In the genomic region with DNA sequence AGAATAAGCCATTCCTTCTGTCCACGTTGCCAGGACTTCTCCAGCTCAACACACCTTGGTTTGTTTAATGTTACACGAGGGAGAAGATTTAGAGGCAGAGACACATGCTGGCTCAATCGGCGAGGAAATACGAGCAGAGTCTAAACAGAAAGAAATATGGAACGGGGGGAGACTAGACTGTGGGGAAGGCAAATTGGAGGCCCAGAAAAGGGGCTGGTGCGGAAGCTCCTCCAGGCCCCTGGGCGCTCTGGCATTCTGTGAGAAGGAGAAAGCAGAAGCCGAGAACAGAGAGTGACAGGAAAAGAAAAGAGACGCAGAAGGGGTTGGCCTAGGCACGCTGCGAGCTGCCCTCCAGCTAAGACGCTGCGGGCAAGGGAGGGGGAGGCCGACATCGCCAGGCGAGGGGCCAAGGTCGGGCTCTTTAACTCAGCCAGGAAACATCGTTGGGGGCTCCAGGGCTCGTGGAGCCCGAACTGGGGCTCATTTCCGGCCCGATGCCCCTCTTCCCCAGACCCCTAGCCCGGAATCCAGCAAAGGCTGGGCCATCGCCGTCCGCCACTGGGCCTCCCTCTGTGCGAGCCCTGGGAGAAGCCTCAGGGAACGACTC, we compare ENCODE assay signal across 8 cellular contexts. TPM values are rescaled to one million over a fixed set of nuclear protein-coding genes. Genes with fewer than 3 reads are reported as not detected.
A peak's percentile ranks its signal among the peaks of the same experiment; 100 is the strongest.
DNase-seq lines count a peak whose midpoint lies in the region; ATAC-seq, FAIRE-seq and TF ChIP-seq lines count a peak whose summit lies in the region.

No MANE protein-coding gene starts in this region.

- H3K4me1 ChIP-seq in OCI-LY3 (ENCODE audit: low read length) = peaks cover 18% of the 10 kb centered on the region
- H3K4me1 ChIP-seq in endothelial cell of umbilical vein (ENCODE audit: control insufficient read depth, extremely low read depth, insufficient read depth, low read length) = peaks cover 19% of the 10 kb centered on the region

- H3K27ac ChIP-seq in OCI-LY3 (ENCODE audit: low read length) (peak overlapping the region; percentile 91), endothelial cell of umbilical vein (ENCODE audit: insufficient read depth, low read depth, low read length) (no peak overlapping the region), neural cell (ENCODE audit: low read length) (no peak overlapping the region)

- TF ChIP-seq POLR2A in endothelial cell of umbilical vein (IDR thresholded peaks at IDR 0.05; ENCODE audit: low read depth, low read length) = no peak

- FAIRE-seq in endothelial cell of umbilical vein (lab: Jason Lieb, UNC) = peak; percentile 38

- BruUV-seq in endothelial cell of umbilical vein (replicated peaks; lab: Mats Ljungman, UMichigan) = no TSS peak

- H4K20me1 ChIP-seq in OCI-LY3 (ENCODE audit: insufficient read depth, low read length) (no peaks in the 10 kb centered on the region), endothelial cell of umbilical vein (replicated peaks; ENCODE audit: control insufficient read depth, extremely low read depth, insufficient read depth, low read length) (no peaks in the 10 kb centered on the region), neural cell (ENCODE audit: insufficient read depth) (no peaks in the 10 kb centered on the region)

- no peaks in the 10 kb centered on the region for H3F3A ChIP-seq in neural cell (ENCODE audit: insufficient read depth, low read length, poor library complexity, severe bottlenecking)

- peak overlapping the region; percentile 94 for H3K4me3 ChIP-seq in OCI-LY3 (ENCODE audit: low read length)
- peak overlapping the region; percentile 33 to 55 (median 41) for H3K4me3 ChIP-seq in endothelial cell of umbilical vein (replicated peaks in 1 of 3; ENCODE audit: insufficient read depth in 1 of 3, low read depth in 1 of 3, low read length in 3 of 3)
- H3K4me3 ChIP-seq in neural cell (ENCODE audit: low read length) = peak overlapping the region; percentile 48

- H3K27me3 ChIP-seq in OCI-LY3 (ENCODE audit: low read depth, low read length) = no peaks in the 10 kb centered on the region
- H3K27me3 ChIP-seq in endothelial cell of umbilical vein (ENCODE audit: control insufficient read depth in 2 of 2, insufficient read depth in 2 of 2, low read length in 2 of 2) = peaks cover 89 to 99% of the 10 kb centered on the region in 2 experiments
- peaks cover 99% of the 10 kb centered on the region for H3K27me3 ChIP-seq in neural cell (ENCODE audit: insufficient read depth, low read depth, low read length)

- peak overlapping the region; percentile 100 for H3K4me2 ChIP-seq in OCI-LY3 (ENCODE audit: low read length)
- H3K4me2 ChIP-seq in endothelial cell of umbilical vein (ENCODE audit: insufficient read depth, low read length) = peak overlapping the region; percentile 91
- no peak overlapping the region for H3K4me2 ChIP-seq in neural cell (ENCODE audit: low read length)

- TF ChIP-seq RAD21 in neural cell (conservative IDR thresholded peaks at IDR 0.05) = no peak

- no peak for TF ChIP-seq EP300 in neural cell (conservative IDR thresholded peaks at IDR 0.05; ENCODE audit: poor library complexity, severe bottlenecking)

- TF ChIP-seq CTCF in OCI-LY3 (IDR thresholded peaks at IDR 0.05; ENCODE audit: low read depth, low read length) (no peak), endothelial cell of umbilical vein (IDR thresholded peaks at IDR 0.05; ENCODE audit: extremely low read depth in 1 of 2, insufficient read depth in 1 of 2, low read depth in 1 of 2, low read length in 2 of 2) (no peak), neural cell (IDR thresholded peaks at IDR 0.05; ENCODE audit: poor library complexity, severe bottlenecking) (no peak), GM20000 (IDR thresholded peaks at IDR 0.05; ENCODE audit: extremely low read depth, missing control alignments) (no peak)

- no peaks in the 10 kb centered on the region for H3K9me1 ChIP-seq in endothelial cell of umbilical vein (replicated peaks; ENCODE audit: control insufficient read depth, extremely low read depth, insufficient read depth, low read length)

- no peaks in the 10 kb centered on the region for H3K9me3 ChIP-seq in OCI-LY3 (ENCODE audit: insufficient read depth, low read length)
- no peaks in the 10 kb centered on the region for H3K9me3 ChIP-seq in endothelial cell of umbilical vein (replicated peaks; ENCODE audit: control insufficient read depth, insufficient read depth, low read length)
- H3K9me3 ChIP-seq in neural cell (ENCODE audit: low read length) = no peaks in the 10 kb centered on the region

- DNase-seq in activated CD4-positive, CD25-positive, alpha-beta regulatory T cell treated with anti-CD3 and anti-CD28 coated beads, Interleukin-2, amount 50 U/mL, for 72 hours = no peak
- DNase-seq in endothelial cell of umbilical vein (ENCODE audit: low read depth, low spot score) (no peak), GM20000 (ENCODE audit: low spot score) (no peak)

- dilution Hi-C loops in endothelial cell of umbilical vein (cut with MboI; ENCODE audit: extremely low pct_ligation_motif_present, low sequenced_read_pairs) = no loop called here

- peak; percentile 27 to 37 for ATAC-seq in activated CD4-positive, CD25-positive, alpha-beta regulatory T cell treated with anti-CD3 and anti-CD28 coated beads, Interleukin-2, amount 50 U/mL, for 24 hours
- ATAC-seq in GM21447 (IDR thresholded peaks at IDR 0.05; ENCODE audit: unreplicated experiment) (no peak), HG03460 (IDR thresholded peaks at IDR 0.05; ENCODE audit: unreplicated experiment) (no peak)

- intact Hi-C loops in endothelial cell of umbilical vein (cut with micrococcal nuclease) = no loop called here

- H3K36me3 ChIP-seq in OCI-LY3 (replicated peaks; ENCODE audit: low read depth, low read length) = peaks cover 3% of the 10 kb centered on the region
- no peaks in the 10 kb centered on the region for H3K36me3 ChIP-seq in endothelial cell of umbilical vein (ENCODE audit: control insufficient read depth in 2 of 2, extremely low read depth in 1 of 2, insufficient read depth in 2 of 2, low read length in 2 of 2)
- H3K36me3 ChIP-seq in neural cell (ENCODE audit: insufficient read depth, low read length) = no peaks in the 10 kb centered on the region

- peak overlapping the region; percentile 99 for H3K9ac ChIP-seq in OCI-LY3 (ENCODE audit: low read length)
- no peak overlapping the region for H3K9ac ChIP-seq in endothelial cell of umbilical vein (replicated peaks; ENCODE audit: extremely low read depth, insufficient read depth, low read length)
- no peak overlapping the region for H3K9ac ChIP-seq in neural cell (ENCODE audit: low read length)

- H3K9me2 ChIP-seq in neural cell (ENCODE audit: insufficient read depth, low read length) = no peaks in the 10 kb centered on the region

- peak overlapping the region; percentile 40 for H2AFZ ChIP-seq in OCI-LY3 (ENCODE audit: low read depth, low read length)
- peak overlapping the region; percentile 69 for H2AFZ ChIP-seq in endothelial cell of umbilical vein (ENCODE audit: low read depth, low read length)
- no peak overlapping the region for H2AFZ ChIP-seq in neural cell (ENCODE audit: low read depth, low read length)

- peaks cover 60% of the 10 kb centered on the region for H3K79me2 ChIP-seq in OCI-LY3 (ENCODE audit: low read length)
- H3K79me2 ChIP-seq in endothelial cell of umbilical vein (ENCODE audit: control insufficient read depth, insufficient read depth, low read length) = no peaks in the 10 kb centered on the region
- no peaks in the 10 kb centered on the region for H3K79me2 ChIP-seq in neural cell (replicated peaks; ENCODE audit: insufficient read depth, low read length)

- POLR2A ChIA-PET in endothelial cell of umbilical vein (lab: Charles Lee) = interaction anchor here (0.9 kb wide), 1 partner anchor 83 kb away, joined by 3 read pairs; a partner anchor contains a TSS

- CTCF ChIA-PET in endothelial cell of umbilical vein (lab: Charles Lee) = interaction anchor here (1.0 to 1.3 kb wide), 2 partner anchors 41 to 301 kb away, joined by 3 to 4 read pairs; no protein-coding TSS in a partner anchor

TF ChIP-seq in endothelial cell of umbilical vein, 7 proteins besides CTCF, POLR2A, EP300 and RAD21:
- peak; percentile 9 for TF ChIP-seq EZH2 (IDR thresholded peaks at IDR 0.05; ENCODE audit: borderline replicate concordance, low read depth, low read length, severe bottlenecking)
- TF ChIP-seq, protein P1, sequence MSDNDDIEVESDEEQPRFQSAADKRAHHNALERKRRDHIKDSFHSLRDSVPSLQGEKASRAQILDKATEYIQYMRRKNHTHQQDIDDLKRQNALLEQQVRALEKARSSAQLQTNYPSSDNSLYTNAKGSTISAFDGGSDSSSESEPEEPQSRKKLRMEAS (IDR thresholded peaks at IDR 0.05; ENCODE audit: insufficient read depth, insufficient read length) = no peak

TF ChIP-seq in neural cell, 6 proteins besides CTCF, POLR2A, EP300 and RAD21:
- TF ChIP-seq TAF1 (IDR thresholded peaks at IDR 0.05; ENCODE audit: low read depth) (no peak), SMC3 (conservative IDR thresholded peaks at IDR 0.05; ENCODE audit: poor library complexity) (no peak)

RNA-seq across cellular contexts. Expression of a gene that starts 3.2 kb away (rescaled TPM):
- not detected in 2 replicates for total RNA-seq in endothelial cell of umbilical vein
- not detected in 2 replicates for polyA plus RNA-seq in endothelial cell of umbilical vein
- not detected in 2 replicates for polyA plus RNA-seq in endothelial cell of umbilical vein (2011; cell fraction: cytosol; rRNA removed)
- not detected in 2 replicates for polyA plus RNA-seq in endothelial cell of umbilical vein (2011; cell fraction: nucleus; rRNA removed)
- polyA plus RNA-seq in endothelial cell of umbilical vein (2012) = not detected in 2 replicates
- not detected in 2 replicates for polyA minus RNA-seq in endothelial cell of umbilical vein
- not detected for polyA minus RNA-seq in endothelial cell of umbilical vein (2011; cell fraction: cytosol; rRNA and poly(A)+ RNA removed)
- polyA minus RNA-seq in endothelial cell of umbilical vein (2011; cell fraction: nucleus; rRNA and poly(A)+ RNA removed) = not detected in 2 replicates
- polyA plus RNA-seq in neural cell = not detected in 2 replicates
- polyA minus RNA-seq in neural cell = not detected in 2 replicates

Comparison
In these comparisons a context has a peak if more than half of its experiments do, and no peak if none do; other contexts are left out.
1. ATAC-seq: peak in activated CD4-positive, CD25-positive, alpha-beta regulatory T cell treated with anti-CD3 and anti-CD28 coated beads, Interleukin-2, amount 50 U/mL, for 24 hours (2 of 2); none in GM21447 (single experiment) and HG03460 (single experiment).
2. H3K4me3 ChIP-seq: peak in every context shown above with its lines; median percentile 94 in OCI-LY3; 48 in neural cell; 41 in endothelial cell of umbilical vein.